Comparison of ENCODE assay signal across 12 cellular contexts in the genomic region with DNA sequence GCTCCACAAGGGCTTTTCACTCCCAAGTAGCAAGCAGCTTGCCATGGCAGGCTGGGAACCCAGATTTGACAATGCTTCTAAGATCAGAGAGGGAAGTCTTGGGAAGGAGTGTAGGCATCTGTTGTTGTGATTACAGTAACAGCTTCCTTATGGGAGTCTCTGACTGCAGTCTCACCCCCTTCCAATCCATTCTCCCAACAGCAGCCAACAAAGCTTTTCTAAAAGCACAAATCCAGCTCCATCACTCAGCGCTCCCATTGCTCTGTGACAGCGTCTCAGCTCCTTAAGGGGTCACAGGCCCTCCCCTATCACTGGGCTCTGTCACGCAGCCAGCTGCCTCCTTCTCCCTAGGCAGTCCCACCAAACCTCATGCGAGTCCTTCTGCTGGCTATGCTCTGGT. TPM values are rescaled to one million over a fixed set of nuclear protein-coding genes. Genes with fewer than 3 reads are reported as not detected.
A peak's percentile ranks its signal among the peaks of the same experiment; 100 is the strongest.
DNase-seq lines count a peak whose midpoint lies in the region; ATAC-seq and TF ChIP-seq lines count a peak whose summit lies in the region.
"Had no signal": no experiment of that assay in that cellular context is flagged by ENCODE, and none has a peak within 500 bp of the region (broad histone marks: within the 10 kb centered on the region; RNA-seq: fewer than 3 reads in every experiment).

No MANE protein-coding gene starts in this region.

- H3K9me3 ChIP-seq in heart right ventricle, result no peaks in the 10 kb centered on the region

- H3K27ac Mint-ChIP-seq in brain, result peak overlapping the region; percentile 33 to 92 (median 57)
- H3K27ac Mint-ChIP-seq: memory B cell had no signal

- 22 to 30% methylated on average over 4 of the region's 4 CpGs for WGBS in heart right ventricle, 2 donors

- peak overlapping the region; percentile 21 for H3K9ac ChIP-seq in rectal smooth muscle tissue (ENCODE audit: low read length)
- H3K9ac ChIP-seq: BLaER1 had no signal

- peak overlapping the region in 1 of 5 experiments; percentile 4 for H3K4me3 Mint-ChIP-seq in brain
- H3K4me3 Mint-ChIP-seq: memory B cell had no signal

- no peaks in the 10 kb centered on the region for H3K36me3 Mint-ChIP-seq in brain
- H3K36me3 Mint-ChIP-seq: memory B cell had no signal

- peak overlapping the region; percentile 52 to 100 (median 90) for H3K27ac ChIP-seq in heart right ventricle
- H3K27ac ChIP-seq in rectal smooth muscle tissue (ENCODE audit: low read depth, low read length), result peak overlapping the region; percentile 97
- H3K27ac ChIP-seq: BLaER1 had no signal

- no peak for TF ChIP-seq CTCF in AG10803 (conservative IDR thresholded peaks at IDR 0.05; ENCODE audit: low read length)
- no peak for TF ChIP-seq CTCF in brain (conservative IDR thresholded peaks at IDR 0.05)
- no peak for TF ChIP-seq CTCF in heart right ventricle (IDR thresholded peaks at IDR 0.05)

- H3K27me3 ChIP-seq in heart right ventricle (no peaks in the 10 kb centered on the region), rectal smooth muscle tissue (ENCODE audit: control insufficient read depth, insufficient read depth, low read length) (no peaks in the 10 kb centered on the region)
- H3K27me3 ChIP-seq: BLaER1 had no signal

- peaks cover 44% of the 10 kb centered on the region for H3K4me1 Mint-ChIP-seq in brain
- H3K4me1 Mint-ChIP-seq: memory B cell had no signal

- H3K4me3 ChIP-seq in AG10803 (ENCODE audit: low read length), result no peak overlapping the region
- H3K4me3 ChIP-seq in heart right ventricle, result peak overlapping the region in 3 of 10 donors; percentile 4 to 16 (median 10)
- H3K4me3 ChIP-seq in rectal smooth muscle tissue (ENCODE audit: low read length), result peak overlapping the region; percentile 10
- H3K4me3 ChIP-seq: BLaER1 had no signal

- peak; percentile 60 for DNase-seq in AG10803 (ENCODE audit: low read depth)
- peak; percentile 57 to 59 for DNase-seq in heart right ventricle
- no peak for DNase-seq in stimulated activated naive CD4-positive, alpha-beta T cell treated with Interleukin-2 at 50 U/mL for 16 hours (lab: John Stamatoyannopoulos, UW)
- no peak for DNase-seq in hepatic stellate cell (ENCODE audit: low spot score)
- no peak for DNase-seq in HEK293T (ENCODE audit: extremely low spot score)
- DNase-seq: activated effector memory CD4-positive, alpha-beta T cell treated with anti-CD3 and anti-CD28 coated beads, Interleukin-2, amount 50 U/mL, for 16 hours; NCI-H187 had no signal

- peaks cover 0 to 26% (median 0%) of the 10 kb centered on the region in 9 donors for H3K36me3 ChIP-seq in heart right ventricle
- H3K36me3 ChIP-seq in rectal smooth muscle tissue (ENCODE audit: control insufficient read depth, insufficient read depth, low read length), result no peaks in the 10 kb centered on the region

- H3K9me3 Mint-ChIP-seq in brain, result no peaks in the 10 kb centered on the region
- H3K9me3 Mint-ChIP-seq: memory B cell had no signal

- CTCF ChIA-PET in HEK293T (lab: Yijun Ruan, JAX), result interaction anchor here (1.4 kb wide), 1 partner anchor 60 kb away, joined by 10 read pairs; no protein-coding TSS in a partner anchor

- ATAC-seq in heart right ventricle (peak; percentile 35 to 69 (median 43)), GM19324 (IDR thresholded peaks at IDR 0.05; ENCODE audit: low FRiP score, unreplicated experiment) (no peak)

- intact Hi-C loops in heart right ventricle (cut with DNase I), result loop anchor here in 3 of 10 donors (2.0 to 5.0 kb wide), 3 partner anchors 46 to 60 kb away; no protein-coding TSS in a partner anchor

- H3K4me1 ChIP-seq in heart right ventricle (peaks cover 22 to 100% (median 98%) of the 10 kb centered on the region in 9 donors), rectal smooth muscle tissue (ENCODE audit: control insufficient read depth, insufficient read depth, low read length) (peaks cover 46% of the 10 kb centered on the region)

- POLR2A ChIA-PET in HEK293T (lab: Yijun Ruan, JAX), result interaction anchor here (1.2 kb wide), 2 partner anchors 16 to 22 kb away, joined by 3 to 5 read pairs; no protein-coding TSS in a partner anchor

- peaks cover 16% of the 10 kb centered on the region for H3K27me3 Mint-ChIP-seq in brain

TF ChIP-seq in HEK293T, 16 proteins besides CTCF, POLR2A, EP300 and RAD21:
- TF ChIP-seq FOXM1 (IDR thresholded peaks at IDR 0.05; ENCODE audit: borderline replicate concordance) (no peak), LEF1 (IDR thresholded peaks at IDR 0.05; ENCODE audit: borderline replicate concordance) (no peak), ZNF384 (IDR thresholded peaks at IDR 0.05) (no peak), PKNOX1 (IDR thresholded peaks at IDR 0.05) (no peak), SUZ12 (IDR thresholded peaks at IDR 0.05) (no peak), FOXA1 (IDR thresholded peaks at IDR 0.05) (no peak), HDGF (IDR thresholded peaks at IDR 0.05; ENCODE audit: borderline replicate concordance) (no peak), L3MBTL2 (conservative IDR thresholded peaks at IDR 0.05) (no peak), BHLHE40 (IDR thresholded peaks at IDR 0.05; ENCODE audit: borderline replicate concordance) (no peak), NFRKB (IDR thresholded peaks at IDR 0.05) (no peak), SP1 (IDR thresholded peaks at IDR 0.05) (no peak), ELF4 (IDR thresholded peaks at IDR 0.05) (no peak), FOXK2 (IDR thresholded peaks at IDR 0.05) (no peak), TARDBP (IDR thresholded peaks at IDR 0.05) (no peak), CTBP1 (IDR thresholded peaks at IDR 0.05; ENCODE audit: borderline replicate concordance) (no peak), ARNT (IDR thresholded peaks at IDR 0.05) (no peak)

RNA-seq across cellular contexts. Expression of gene IGFBP7, which starts 7.1 kb away (rescaled TPM):
- polyA plus RNA-seq in brain (ENCODE audit: insufficient read depth, low read depth, low replicate concordance), result 176 TPM
- 100 to 1,000 TPM; 498 to 826 (median 608) TPM for total RNA-seq in heart right ventricle
- 1,000 to 10,000 TPM in 1 of 2 donors, 100 to 1,000 TPM in 1; 876 to 1,251 TPM for polyA plus RNA-seq in heart right ventricle

Comparison
In these comparisons a context has a peak if more than half of its experiments do, and no peak if none do; other contexts are left out.
1. DNase-seq: peak in AG10803 (single experiment) and heart right ventricle (2 of 2); none in stimulated activated naive CD4-positive, alpha-beta T cell treated with Interleukin-2 at 50 U/mL for 16 hours (single experiment), hepatic stellate cell (single experiment) and HEK293T (single experiment).